In the genomic region with DNA sequence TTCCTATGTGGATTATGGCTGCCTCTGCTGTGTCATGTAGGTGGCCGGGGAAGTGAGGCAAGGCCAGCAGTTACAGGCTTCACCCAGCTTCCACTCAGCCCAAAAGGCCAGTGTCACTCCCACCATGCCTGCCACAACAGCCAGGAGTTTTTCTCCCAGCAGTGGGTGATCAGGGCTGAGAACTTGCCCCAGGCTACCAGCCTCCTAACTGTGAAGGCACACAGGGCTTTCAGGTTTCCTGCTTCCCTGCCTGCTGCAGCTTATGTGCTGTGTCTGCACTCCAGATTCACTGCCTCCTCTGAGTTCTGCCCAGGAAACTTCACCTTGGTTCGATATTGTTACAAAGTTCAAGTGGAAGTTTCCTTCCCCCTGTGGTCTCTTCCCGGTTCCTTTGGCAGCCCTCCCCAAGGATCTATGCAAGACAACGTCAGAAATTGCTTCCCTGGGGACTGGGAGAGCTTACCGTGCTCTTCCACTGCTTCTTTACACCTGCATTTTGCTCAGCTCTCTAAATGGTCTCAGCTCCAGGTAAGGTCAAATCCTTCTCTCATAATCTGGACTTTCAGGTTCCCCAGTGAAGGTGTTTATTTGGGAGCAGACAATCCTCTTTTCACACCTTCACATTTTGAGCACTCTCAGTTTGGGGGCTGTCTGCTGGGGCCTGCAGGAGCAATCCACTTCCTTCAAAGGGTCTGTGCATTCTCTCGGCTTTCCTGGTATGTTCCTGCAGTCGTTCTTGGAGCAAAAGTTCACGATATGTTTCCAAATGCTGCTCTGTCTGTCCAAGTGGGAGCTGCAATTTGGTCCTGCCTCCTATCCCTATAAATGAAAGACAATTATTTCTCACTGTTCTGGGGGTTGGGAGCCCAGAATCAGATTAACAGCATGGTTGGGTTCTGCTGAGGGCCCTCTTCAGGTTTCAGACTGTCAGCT, we compare ENCODE assay signal across 1 cellular context.
TF ChIP-seq lines count a peak whose summit lies in the region.

No MANE protein-coding gene starts in this region.

TF ChIP-seq in WTC11, 78 proteins besides CTCF, POLR2A, EP300 and RAD21 (continued from another document):
- TF ChIP-seq PREB (CRISPR knock-in tag; IDR thresholded peaks at IDR 0.05; ENCODE audit: borderline replicate concordance) (no peak), NFYB (CRISPR knock-in tag; conservative IDR thresholded peaks at IDR 0.05; ENCODE audit: low read depth) (no peak), IRF2 (CRISPR knock-in tag; IDR thresholded peaks at IDR 0.05; ENCODE audit: borderline replicate concordance, low read depth) (no peak), ZNF263 (CRISPR knock-in tag; IDR thresholded peaks at IDR 0.05; ENCODE audit: low read depth) (no peak), ZNF219 (CRISPR knock-in tag; IDR thresholded peaks at IDR 0.05; ENCODE audit: borderline replicate concordance) (no peak), HMGA2 (CRISPR knock-in tag; IDR thresholded peaks at IDR 0.05) (no peak), NFE2L1 (CRISPR knock-in tag; IDR thresholded peaks at IDR 0.05) (no peak), USF1 (CRISPR knock-in tag; IDR thresholded peaks at IDR 0.05) (no peak), TEAD4 (CRISPR knock-in tag; IDR thresholded peaks at IDR 0.05) (no peak), MXD4 (CRISPR knock-in tag; IDR thresholded peaks at IDR 0.05; ENCODE audit: borderline replicate concordance) (no peak)
- TF ChIP-seq, protein P1, sequence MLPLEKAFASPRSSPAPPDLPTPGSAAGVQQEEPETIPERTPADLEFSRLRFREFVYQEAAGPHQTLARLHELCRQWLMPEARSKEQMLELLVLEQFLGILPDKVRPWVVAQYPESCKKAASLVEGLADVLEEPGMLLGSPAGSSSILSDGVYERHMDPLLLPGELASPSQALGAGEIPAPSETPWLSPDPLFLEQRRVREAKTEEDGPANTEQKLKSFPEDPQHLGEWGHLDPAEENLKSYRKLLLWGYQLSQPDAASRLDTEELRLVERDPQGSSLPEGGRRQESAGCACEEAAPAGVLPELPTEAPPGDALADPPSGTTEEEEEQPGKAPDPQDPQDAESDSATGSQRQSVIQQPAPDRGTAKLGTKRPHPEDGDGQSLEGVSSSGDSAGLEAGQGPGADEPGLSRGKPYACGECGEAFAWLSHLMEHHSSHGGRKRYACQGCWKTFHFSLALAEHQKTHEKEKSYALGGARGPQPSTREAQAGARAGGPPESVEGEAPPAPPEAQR (CRISPR knock-in tag; IDR thresholded peaks at IDR 0.05): no peak
TF ChIP-seq in WTC11: peak in this region for 0.
